Comparison of ENCODE assay signal across 8 cellular contexts in the genomic region with DNA sequence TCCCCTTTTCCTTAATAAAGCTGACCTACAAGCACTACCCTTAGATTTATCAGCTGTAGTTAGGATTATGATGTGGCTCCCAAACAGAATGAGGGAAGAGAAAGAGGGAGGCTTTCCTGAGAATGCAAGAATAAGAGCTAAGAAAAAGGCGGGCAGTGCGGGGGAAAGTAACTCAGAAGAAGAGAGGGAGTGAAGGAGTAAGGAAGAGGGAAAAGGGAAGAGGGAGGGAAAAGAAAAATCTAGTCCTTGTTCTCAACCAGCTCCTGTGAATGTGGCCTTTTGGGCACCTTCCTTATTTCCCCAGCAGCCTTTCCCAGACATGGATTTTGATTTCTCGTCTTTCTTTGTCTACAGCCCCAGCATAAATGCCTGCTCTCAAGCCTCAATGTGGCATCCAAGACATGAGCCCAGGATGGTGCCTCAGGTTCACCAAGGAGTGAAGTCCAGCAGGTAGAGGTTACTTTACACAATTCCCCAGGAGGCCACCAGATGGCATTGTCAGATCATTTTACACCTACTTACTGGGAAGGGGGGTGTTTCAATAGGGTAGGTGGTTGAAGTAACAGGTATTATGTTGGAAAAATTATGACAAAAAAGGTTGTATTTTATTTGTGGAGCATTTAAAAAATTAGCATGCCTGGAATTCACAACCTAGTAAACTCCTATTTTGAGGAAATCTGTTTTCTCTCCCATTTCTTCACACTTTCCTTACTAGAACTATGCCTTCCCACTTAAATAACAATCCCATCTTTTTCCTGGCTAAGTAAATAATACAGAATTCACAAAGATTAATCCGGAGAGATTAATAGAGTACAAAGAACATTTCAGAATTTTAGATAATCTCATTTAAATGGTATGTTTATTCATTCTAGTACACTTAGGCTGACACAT.
DNase-seq lines count a peak whose midpoint lies in the region; ATAC-seq and TF ChIP-seq lines count a peak whose summit lies in the region.

No MANE protein-coding gene starts in this region.

- no peaks in the 10 kb centered on the region for H3K9me3 Mint-ChIP-seq in activated naive CD8-positive, alpha-beta T cell treated with anti-CD3 and anti-CD28 coated beads, Interleukin-2, amount 50 U/mL, for 24 hours

- H3K4me3 Mint-ChIP-seq in activated naive CD8-positive, alpha-beta T cell treated with anti-CD3 and anti-CD28 coated beads, Interleukin-2, amount 50 U/mL, for 24 hours = no peak overlapping the region

- no peak overlapping the region for H3K4me2 ChIP-seq in OCI-LY3 (ENCODE audit: low read length)

- H3K27me3 ChIP-seq in OCI-LY3 (ENCODE audit: low read depth, low read length) = peaks cover 6% of the 10 kb centered on the region; the same call in 1 of the 2 replicates

- peaks cover 15% of the 10 kb centered on the region for H3K27me3 Mint-ChIP-seq in activated naive CD8-positive, alpha-beta T cell treated with anti-CD3 and anti-CD28 coated beads, Interleukin-2, amount 50 U/mL, for 24 hours

- H3K27ac Mint-ChIP-seq in activated naive CD8-positive, alpha-beta T cell treated with anti-CD3 and anti-CD28 coated beads, Interleukin-2, amount 50 U/mL, for 24 hours = no peak overlapping the region

- no peaks in the 10 kb centered on the region for H3K36me3 Mint-ChIP-seq in activated naive CD8-positive, alpha-beta T cell treated with anti-CD3 and anti-CD28 coated beads, Interleukin-2, amount 50 U/mL, for 24 hours (ENCODE audit: low read depth)

- H3K36me3 ChIP-seq in OCI-LY3 (replicated peaks; ENCODE audit: low read depth, low read length) = no peaks in the 10 kb centered on the region

- TF ChIP-seq CTCF in OCI-LY3 (IDR thresholded peaks at IDR 0.05; ENCODE audit: low read depth, low read length) = peak; percentile 78

- no peaks in the 10 kb centered on the region for H3K79me2 ChIP-seq in OCI-LY3 (ENCODE audit: low read length)

- no peak overlapping the region for H3K9ac ChIP-seq in OCI-LY3 (ENCODE audit: low read length)

- H3K4me1 Mint-ChIP-seq in activated naive CD8-positive, alpha-beta T cell treated with anti-CD3 and anti-CD28 coated beads, Interleukin-2, amount 50 U/mL, for 24 hours = peaks cover 1% of the 10 kb centered on the region

- H3K4me3 ChIP-seq in OCI-LY3 (ENCODE audit: low read length) = no peak overlapping the region

- H2AFZ ChIP-seq in OCI-LY3 (ENCODE audit: low read depth, low read length) = no peak overlapping the region

- 0 out of 2 replicates have a peak, but pooled peaks cover 3% of the 10 kb centered on the region for H3K4me1 ChIP-seq in OCI-LY3 (ENCODE audit: low read length)

- H3K27ac ChIP-seq in OCI-LY3 (ENCODE audit: low read length) = no peak overlapping the region

- no peaks in the 10 kb centered on the region for H4K20me1 ChIP-seq in OCI-LY3 (ENCODE audit: insufficient read depth, low read length)

- DNase-seq in activated gamma-delta T cell treated with Interleukin-2 at 50 U/mL for 16 hours (peak; percentile 20), activated gamma-delta T cell (lab: John Stamatoyannopoulos, UW) (no peak), iPS-NIHi11 (ENCODE audit: low spot score) (peak; percentile 78)
- DNase-seq in activated naive CD8-positive, alpha-beta T cell treated with anti-CD3 and anti-CD28 coated beads, Interleukin-2, amount 50 U/mL, for 24 hours = peak; percentile 41
- peak; percentile 35 for DNase-seq in stimulated activated CD4-positive, alpha-beta T cell treated with anti-CD3 and anti-CD28 coated beads, Interleukin-1b, Interleukin-23, amount 100 ng/mL, for 48 hours

- H3K9me3 ChIP-seq in OCI-LY3 (ENCODE audit: insufficient read depth, low read length) = no peaks in the 10 kb centered on the region

- peak; percentile 91 for ATAC-seq in HG02798 (IDR thresholded peaks at IDR 0.05; ENCODE audit: poor library complexity, unreplicated experiment)
- no peak for ATAC-seq in activated naive CD8-positive, alpha-beta T cell treated with anti-CD3 and anti-CD28 coated beads, Interleukin-2, amount 50 U/mL, for 24 hours
- no peak for ATAC-seq in HG03457 (IDR thresholded peaks at IDR 0.05; ENCODE audit: unreplicated experiment)
